ENCODE assay signal across 12 cellular contexts in the genomic region with DNA sequence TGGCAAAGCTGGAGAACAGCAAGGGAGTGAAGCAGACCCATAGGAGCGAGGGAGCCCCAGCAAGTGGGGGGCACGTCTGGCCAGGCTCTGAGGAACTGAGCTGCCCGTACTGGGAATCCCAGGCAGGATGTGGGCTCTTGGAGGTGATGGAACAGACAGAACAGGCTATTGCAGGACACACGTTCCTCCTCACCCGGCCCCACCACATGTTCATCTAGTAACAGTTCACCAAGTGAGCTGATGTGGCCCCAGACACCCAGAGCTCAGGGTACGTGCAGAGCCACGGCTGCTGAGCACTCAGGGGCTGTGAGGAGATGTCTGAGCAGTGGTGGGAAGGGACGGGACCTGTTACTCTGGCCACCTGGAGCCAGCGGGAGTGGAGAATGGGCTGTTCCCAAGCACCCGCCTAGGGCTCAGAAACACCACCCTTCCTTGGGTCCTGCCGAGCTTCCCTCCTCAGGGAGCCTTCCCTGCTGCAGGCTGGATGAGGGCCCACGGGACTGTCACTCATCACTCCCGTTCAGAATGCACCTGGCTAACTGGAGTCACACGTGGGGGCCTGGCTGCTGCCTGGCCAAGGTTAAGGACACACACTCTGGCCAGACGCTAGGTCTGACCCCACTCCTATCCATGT. TPM values are rescaled to one million over a fixed set of nuclear protein-coding genes. Genes with fewer than 3 reads are reported as not detected.
DNase-seq lines count a peak whose midpoint lies in the region; ATAC-seq and TF ChIP-seq lines count a peak whose summit lies in the region.
"Had no signal": no experiment of that assay in that cellular context is flagged by ENCODE, and none has a peak within 500 bp of the region (broad histone marks: within the 10 kb centered on the region; RNA-seq: fewer than 3 reads in every experiment).

No MANE protein-coding gene starts in this region.

- POLR2A ChIA-PET in CD4-positive, alpha-beta T cell (lab: Charles Lee): interaction anchor here (2.2 kb wide), 1 partner anchor 7 kb away, joined by 7 read pairs; no protein-coding TSS in a partner anchor

- no peak for DNase-seq in CD4-positive, alpha-beta T cell
- DNase-seq in left cardiac atrium: no peak
- DNase-seq in sigmoid colon: no peak
- DNase-seq in NCI-H446 treated with DMSO at 0.1 percent for 48 hours (lab: John Stamatoyannopoulos, UW): no peak
- no peak for DNase-seq in pons (ENCODE audit: low spot score)
- DNase-seq: Calu3, NCI-H1930, T-helper 9 cell had no signal

- no peaks in the 10 kb centered on the region for H3K9me3 Mint-ChIP-seq in CD4-positive, alpha-beta T cell
- H3K9me3 Mint-ChIP-seq: neural crest cell had no signal

- no peak for TF ChIP-seq CTCF in CD4-positive, alpha-beta T cell (IDR thresholded peaks at IDR 0.05)
- TF ChIP-seq CTCF in VCaP (conservative IDR thresholded peaks at IDR 0.05) (no peak), sigmoid colon (IDR thresholded peaks at IDR 0.05) (no peak)

- peak overlapping the region; percentile 64 for H3K27ac Mint-ChIP-seq in CD4-positive, alpha-beta T cell

- H3K36me3 Mint-ChIP-seq in CD4-positive, alpha-beta T cell (ENCODE audit: low read depth): no peaks in the 10 kb centered on the region

- intact Hi-C loops in CD4-positive, alpha-beta T cell (cut with DNase I, micrococcal nuclease): no loop called here
- intact Hi-C loops in left cardiac atrium (cut with DNase I) (no loop called here), sigmoid colon (cut with DNase I) (loop anchor here (10.0 kb wide), 1 partner anchor 49 kb away; no protein-coding TSS in a partner anchor)

- no peak overlapping the region for H3K4me3 Mint-ChIP-seq in CD4-positive, alpha-beta T cell
- H3K4me3 Mint-ChIP-seq: neural crest cell had no signal

- TF ChIP-seq EP300 in sigmoid colon (IDR thresholded peaks at IDR 0.05): no peak

- H3K36me3 ChIP-seq in sigmoid colon: no peaks in the 10 kb centered on the region

- no peaks in the 10 kb centered on the region for H3K27me3 ChIP-seq in CD4-positive, alpha-beta T cell (ENCODE audit: control insufficient read depth, insufficient read depth, low read length)
- no peaks in the 10 kb centered on the region for H3K27me3 ChIP-seq in sigmoid colon

- 44 to 62% methylated on average over 15 of the region's 15 CpGs for WGBS in sigmoid colon, 2 donors

- no peak overlapping the region for H3K27ac ChIP-seq in CD4-positive, alpha-beta T cell (ENCODE audit: low read depth, low read length)
- H3K27ac ChIP-seq in VCaP (peak overlapping the region; percentile 94), sigmoid colon (peak overlapping the region; percentile 64 to 74 (median 70))

- no peaks in the 10 kb centered on the region for H3K27me3 Mint-ChIP-seq in CD4-positive, alpha-beta T cell

- CTCF ChIA-PET in CD4-positive, alpha-beta T cell (lab: Charles Lee): interaction anchor here (1.5 to 3.6 kb wide), 2 partner anchors 16 to 344 kb away, joined by 3 to 10 read pairs; no protein-coding TSS in a partner anchor

- peaks cover 87% of the 10 kb centered on the region for H3K4me1 Mint-ChIP-seq in CD4-positive, alpha-beta T cell (ENCODE audit: low read depth)

- ATAC-seq in CD4-positive, alpha-beta T cell (ENCODE audit: poor library complexity): no peak
- ATAC-seq in left cardiac atrium: peak; percentile 1 to 7
- no peak for ATAC-seq in GM19395 (IDR thresholded peaks at IDR 0.05; ENCODE audit: unreplicated experiment)
- no peak for ATAC-seq in GM18861 (IDR thresholded peaks at IDR 0.05; ENCODE audit: unreplicated experiment)

- no peak overlapping the region for H3K4me3 ChIP-seq in sigmoid colon

- no peak for TF ChIP-seq POLR2A in sigmoid colon (IDR thresholded peaks at IDR 0.05)

- no peaks in the 10 kb centered on the region for H3K9me3 ChIP-seq in CD4-positive, alpha-beta T cell (ENCODE audit: control insufficient read depth, low read length)
- no peaks in the 10 kb centered on the region for H3K9me3 ChIP-seq in sigmoid colon

- H3K4me1 ChIP-seq in sigmoid colon: peaks cover 0 to 100% (median 98%) of the 10 kb centered on the region in 4 donors

RNA-seq across cellular contexts. Expression of a gene that starts 18.4 kb away (rescaled TPM):
- 10 to 100 TPM; 46.2 to 46.8 TPM for total RNA-seq in CD4-positive, alpha-beta T cell
- total RNA-seq in left cardiac atrium (10 to 100 TPM; 10.8 to 18.7 TPM), sigmoid colon (10 to 100 TPM in 3 of 4 donors, 1 to 10 TPM in 1; 7.1 to 20.2 (median 11.9) TPM)
- 10 to 100 TPM in 1 of 3 donors, 1 to 10 TPM in 2; 6.2 to 14.6 (median 8.4) TPM for polyA plus RNA-seq in sigmoid colon

RNA-seq across cellular contexts. Expression of a gene that starts 39.9 kb away (rescaled TPM):
- total RNA-seq in CD4-positive, alpha-beta T cell: 100 to 1,000 TPM; 147 to 152 TPM
- 100 to 1,000 TPM; 169 to 174 TPM for total RNA-seq in left cardiac atrium
- total RNA-seq in sigmoid colon: 100 to 1,000 TPM; 366 to 456 (median 403) TPM
- polyA plus RNA-seq in sigmoid colon: 100 to 1,000 TPM; 200 to 234 (median 232) TPM

RNA-seq across cellular contexts. Expression of a gene that starts 54.2 kb away (rescaled TPM):
- 10 to 100 TPM; 64.2 to 66.9 TPM for total RNA-seq in CD4-positive, alpha-beta T cell
- total RNA-seq in left cardiac atrium (10 to 100 TPM; 53.0 to 53.4 TPM), sigmoid colon (100 to 1,000 TPM; 107 to 122 (median 120) TPM)
- 100 to 1,000 TPM in 1 of 3 donors, 10 to 100 TPM in 2; 84.9 to 118 (median 93.2) TPM for polyA plus RNA-seq in sigmoid colon

Comparison
In these comparisons a context has a peak if more than half of its experiments do, and no peak if none do; other contexts are left out.
1. ATAC-seq: peak in left cardiac atrium (2 of 2); none in CD4-positive, alpha-beta T cell (single experiment), GM19395 (single experiment) and GM18861 (single experiment).